Comparison of ENCODE assay signal across 19 cellular contexts in genomic region chr13:114027826-114028225, GRCh38. TPM values are rescaled to one million over a fixed set of nuclear protein-coding genes. Genes with fewer than 3 reads are reported as not detected.
DNase-seq lines count a peak whose midpoint lies in the region; ATAC-seq and TF ChIP-seq lines count a peak whose summit lies in the region.
"Had no signal": no experiment of that assay in that cellular context is flagged by ENCODE, and none has a peak within 500 bp of the region (broad histone marks: within the 10 kb centered on the region; RNA-seq: fewer than 3 reads in every experiment).

No MANE protein-coding gene starts in this region.

- H4K20me1 ChIP-seq in DOHH2 (ENCODE audit: control insufficient read depth, insufficient read depth, low read depth, low read length), result no peaks in the 10 kb centered on the region
- H4K20me1 ChIP-seq in fibroblast of lung (ENCODE audit: control insufficient read depth, extremely low read depth, insufficient read depth, low read length), result no peaks in the 10 kb centered on the region

- no peak overlapping the region for H3K4ac ChIP-seq in trophoblast cell (ENCODE audit: low read depth, low read length)

- H3K79me1 ChIP-seq in trophoblast cell (ENCODE audit: low read length), result peaks cover 2% of the 10 kb centered on the region

- DNase-seq in Peyer's patch (no peak), fibroblast of lung (ENCODE audit: low read depth in 2 of 2) (no peak), trophoblast cell (no peak), midbrain (lab: John Stamatoyannopoulos, UW) (no peak), testis (no peak)
- DNase-seq: activated effector memory CD4-positive, alpha-beta T cell treated with Interleukin-2 at 50 U/mL for 16 hours; amygdala; CD8-positive, alpha-beta memory T cell; colonic mucosa; DMS79 treated with DMSO at 0.1 percent for 48 hours; NCI-H1694; NK-92 treated with Interleukin-12 subunit alpha and Interleukin-12 subunit beta, amount 100 ng/mL, for 24 hours; SHP77; stimulated activated CD4-positive, alpha-beta T cell treated with anti-CD3 and anti-CD28 coated beads, Interleukin-15, amount 100 ng/mL, for 24 hours had no signal

- H2BK120ac ChIP-seq in trophoblast cell (ENCODE audit: insufficient read depth, low read length, poor library complexity), result no peak overlapping the region

- H4K12ac ChIP-seq in trophoblast cell (ENCODE audit: low read depth, low read length), result no peak overlapping the region

- H2AFZ ChIP-seq in fibroblast of lung (ENCODE audit: low read length) (no peak overlapping the region), trophoblast cell (ENCODE audit: insufficient read depth, low read length, poor library complexity) (no peak overlapping the region)

- no peaks in the 10 kb centered on the region for H3F3A ChIP-seq in DOHH2 (ENCODE audit: control insufficient read depth, insufficient read depth)

- peak overlapping the region; percentile 68 for H3K4me2 ChIP-seq in DOHH2 (ENCODE audit: low read length)
- H3K4me2 ChIP-seq in fibroblast of lung (ENCODE audit: extremely low read depth, insufficient read depth, low read length), result peak overlapping the region; percentile 94
- no peak overlapping the region for H3K4me2 ChIP-seq in trophoblast cell (ENCODE audit: low read length)

- H3K36me3 ChIP-seq in DOHH2 (ENCODE audit: control insufficient read depth, low read length), result no peaks in the 10 kb centered on the region
- no peaks in the 10 kb centered on the region for H3K36me3 ChIP-seq in Peyer's patch
- H3K36me3 ChIP-seq in fibroblast of lung (ENCODE audit: control insufficient read depth, insufficient read depth, low read length), result peaks cover 35% of the 10 kb centered on the region
- H3K36me3 ChIP-seq in trophoblast cell (ENCODE audit: control insufficient read depth in 1 of 2, insufficient read depth in 2 of 2, low read length in 2 of 2), result peaks cover 21 to 26% of the 10 kb centered on the region in 2 experiments
- H3K36me3 ChIP-seq in testis (ENCODE audit: low read depth, missing control alignments), result no peaks in the 10 kb centered on the region
- H3K36me3 ChIP-seq: colonic mucosa, prostate gland had no signal

- no peak overlapping the region for H2BK12ac ChIP-seq in trophoblast cell (ENCODE audit: low read length)

- H3K27me3 ChIP-seq in DOHH2 (ENCODE audit: control insufficient read depth, low read length) (no peaks in the 10 kb centered on the region), Peyer's patch (no peaks in the 10 kb centered on the region), fibroblast of lung (ENCODE audit: control insufficient read depth, insufficient read depth, low read length) (no peaks in the 10 kb centered on the region), trophoblast cell (ENCODE audit: insufficient read depth, low read length) (no peaks in the 10 kb centered on the region), testis (no peaks in the 10 kb centered on the region)
- H3K27me3 ChIP-seq: colonic mucosa had no signal

- no CpG with 5 or more reads among the region's 21 CpGs for WGBS in trophoblast cell (ENCODE audit: extremely low coverage, insufficient coverage, insufficient read length)
- WGBS in testis, 2 donors, result 92 to 96% methylated on average over 21 of the region's 21 CpGs

- no peak for ATAC-seq in GM21737 (IDR thresholded peaks at IDR 0.05; ENCODE audit: unreplicated experiment)
- ATAC-seq in HG02571 (IDR thresholded peaks at IDR 0.05; ENCODE audit: unreplicated experiment), result no peak

- peak overlapping the region; percentile 67 for H3K27ac ChIP-seq in DOHH2 (ENCODE audit: low read depth, low read length)
- H3K27ac ChIP-seq in Peyer's patch, result peak overlapping the region; percentile 30 to 65 (median 48)
- H3K27ac ChIP-seq in fibroblast of lung (ENCODE audit: insufficient read depth, low read length), result peak overlapping the region; percentile 72
- H3K27ac ChIP-seq in trophoblast cell (ENCODE audit: low read depth, low read length), result no peak overlapping the region
- no peak overlapping the region for H3K27ac ChIP-seq in testis
- H3K27ac ChIP-seq: epithelial cell of prostate, prostate gland had no signal

- intact Hi-C loops in testis (cut with DNase I; ENCODE audit: low total_unique reads), result no loop called here

- H2BK5ac ChIP-seq in trophoblast cell (ENCODE audit: low read depth, low read length, poor library complexity), result no peak overlapping the region

- TF ChIP-seq CTCF in DOHH2 (IDR thresholded peaks at IDR 0.05; ENCODE audit: low read depth, low read length, poor library complexity, severe bottlenecking) (no peak), Peyer's patch (IDR thresholded peaks at IDR 0.05) (no peak), fibroblast of lung (conservative IDR thresholded peaks at IDR 0.05 in 1 of 2, IDR thresholded peaks at IDR 0.05 in 1 of 2; ENCODE audit: low read depth in 1 of 2, low read length in 2 of 2) (no peak), testis (IDR thresholded peaks at IDR 0.05) (no peak)

- H4K8ac ChIP-seq in trophoblast cell (ENCODE audit: low read depth, low read length), result no peak overlapping the region

- H3K14ac ChIP-seq in trophoblast cell (ENCODE audit: low read length), result no peak overlapping the region

- no peaks in the 10 kb centered on the region for H3K9me2 ChIP-seq in DOHH2 (replicated peaks; ENCODE audit: control insufficient read depth, low read length)

- H4K91ac ChIP-seq in trophoblast cell (ENCODE audit: low read depth, low read length), result no peak overlapping the region

- TF ChIP-seq POLR2A in Peyer's patch (IDR thresholded peaks at IDR 0.05) (no peak), testis (IDR thresholded peaks at IDR 0.05) (no peak)

- H3K4me3 ChIP-seq in DOHH2 (ENCODE audit: low read length), result peak overlapping the region; percentile 59
- no peak overlapping the region for H3K4me3 ChIP-seq in Peyer's patch
- no peak overlapping the region for H3K4me3 ChIP-seq in fibroblast of lung (replicated peaks in 1 of 4; ENCODE audit: control extremely low read depth in 1 of 4, insufficient read depth in 1 of 4, low read depth in 3 of 4, low read length in 4 of 4)
- peak overlapping the region; percentile 14 for H3K4me3 ChIP-seq in trophoblast cell (ENCODE audit: low read depth, low read length)
- H3K4me3 ChIP-seq in testis, result no peak overlapping the region
- H3K4me3 ChIP-seq: colonic mucosa, prostate gland had no signal

- H3K9me3 ChIP-seq in DOHH2 (ENCODE audit: control insufficient read depth, insufficient read depth, low read length) (peaks cover 8% of the 10 kb centered on the region; the same call in 1 of the 2 replicates), Peyer's patch (no peaks in the 10 kb centered on the region), fibroblast of lung (ENCODE audit: control insufficient read depth, insufficient read depth, low read depth, low read length) (no peaks in the 10 kb centered on the region), trophoblast cell (ENCODE audit: insufficient read depth, low read depth, low read length) (peaks cover 10% of the 10 kb centered on the region), testis (no peaks in the 10 kb centered on the region)
- H3K9me3 ChIP-seq: colonic mucosa, prostate gland had no signal

- H3K4me1 ChIP-seq in DOHH2 (ENCODE audit: control insufficient read depth, low read length) (peaks cover 50% of the 10 kb centered on the region), Peyer's patch (peaks cover 0 to 26% (median 17%) of the 10 kb centered on the region in 4 donors), fibroblast of lung (ENCODE audit: control insufficient read depth, extremely low read depth, insufficient read depth, low read length) (peaks cover 39% of the 10 kb centered on the region), trophoblast cell (ENCODE audit: control insufficient read depth in 1 of 2, insufficient read depth in 2 of 2, low read length in 2 of 2) (peaks cover 10 to 11% of the 10 kb centered on the region in 2 experiments), testis (peaks cover 9% of the 10 kb centered on the region)
- H3K4me1 ChIP-seq: colonic mucosa, prostate gland had no signal

- no peaks in the 10 kb centered on the region for H3K79me2 ChIP-seq in DOHH2 (ENCODE audit: control insufficient read depth, low read length)
- H3K79me2 ChIP-seq in fibroblast of lung (ENCODE audit: control insufficient read depth, insufficient read depth, low read length), result peaks cover 57% of the 10 kb centered on the region
- no peaks in the 10 kb centered on the region for H3K79me2 ChIP-seq in trophoblast cell (ENCODE audit: control insufficient read depth, insufficient read depth, low read length, poor library complexity)

- no peak overlapping the region for H3K23ac ChIP-seq in trophoblast cell (ENCODE audit: low read length)

- H2AK5ac ChIP-seq in trophoblast cell (ENCODE audit: low read length), result no peak overlapping the region

- H3K18ac ChIP-seq in trophoblast cell (ENCODE audit: low read length), result no peak overlapping the region

- H3K9ac ChIP-seq in fibroblast of lung (ENCODE audit: insufficient read depth, low read length) (peak overlapping the region; percentile 29), trophoblast cell (ENCODE audit: low read length) (no peak overlapping the region)

RNA-seq across cellular contexts. Expression of gene C13orf46, which starts 54.0 kb away (rescaled TPM):
- total RNA-seq in Peyer's patch (under 1 TPM in 2 of 4 donors, not detected in 2; 0.35 to 0.83 TPM), fibroblast of lung (0.26 and 0.50 TPM in 2 replicates), testis (1 to 10 TPM; 2.9 to 5.5 TPM)
- polyA plus RNA-seq in fibroblast of lung (0.54 and 0.56 TPM in 2 replicates), testis (ENCODE audit: insufficient read depth, low read depth, low replicate concordance) (28.4 TPM)
- polyA plus RNA-seq in fibroblast of lung (2012), result 0.18 and 0.82 TPM in 2 replicates
- 6.3 and 6.4 TPM in 2 replicates for polyA minus RNA-seq in fibroblast of lung (ENCODE audit: low replicate concordance)
- 0.12 and 0.15 TPM in 2 replicates for polyA plus RNA-seq in trophoblast cell (2013)

Comparison
In these comparisons a context has a peak if more than half of its experiments do, and no peak if none do; other contexts are left out.
1. H3K27ac ChIP-seq: peak in DOHH2 (single experiment), Peyer's patch (4 of 4) and fibroblast of lung (single experiment); none in trophoblast cell (single experiment) and testis (0 of 2).
2. H3K4me3 ChIP-seq: peak in DOHH2 (single experiment) and trophoblast cell (single experiment); none in Peyer's patch (0 of 4), fibroblast of lung (0 of 4) and testis (0 of 2).